Comparison of ENCODE assay signal across 1 cellular context in genomic region chr19:39708594-39708993, GRCh38.
A peak's percentile ranks its signal among the peaks of the same experiment; 100 is the strongest.
TF ChIP-seq lines count a peak whose summit lies in the region.

No MANE protein-coding gene starts in this region.

TF ChIP-seq in GM12878, 131 proteins besides CTCF, POLR2A, EP300 and RAD21 (continues in another document):
- TF ChIP-seq, protein P1, sequence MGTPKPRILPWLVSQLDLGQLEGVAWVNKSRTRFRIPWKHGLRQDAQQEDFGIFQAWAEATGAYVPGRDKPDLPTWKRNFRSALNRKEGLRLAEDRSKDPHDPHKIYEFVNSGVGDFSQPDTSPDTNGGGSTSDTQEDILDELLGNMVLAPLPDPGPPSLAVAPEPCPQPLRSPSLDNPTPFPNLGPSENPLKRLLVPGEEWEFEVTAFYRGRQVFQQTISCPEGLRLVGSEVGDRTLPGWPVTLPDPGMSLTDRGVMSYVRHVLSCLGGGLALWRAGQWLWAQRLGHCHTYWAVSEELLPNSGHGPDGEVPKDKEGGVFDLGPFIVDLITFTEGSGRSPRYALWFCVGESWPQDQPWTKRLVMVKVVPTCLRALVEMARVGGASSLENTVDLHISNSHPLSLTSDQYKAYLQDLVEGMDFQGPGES (IDR thresholded peaks at IDR 0.05): no peak
- TF ChIP-seq ZNF592 (IDR thresholded peaks at IDR 0.05): no peak
- TF ChIP-seq CHD2 (IDR thresholded peaks at IDR 0.05; ENCODE audit: borderline replicate concordance, low read depth, low read length): no peak
- no peak for TF ChIP-seq ASH2L (IDR thresholded peaks at IDR 0.05; ENCODE audit: borderline replicate concordance, low read depth)
- TF ChIP-seq HCFC1 (IDR thresholded peaks at IDR 0.05; ENCODE audit: low read length): no peak
- TF ChIP-seq, protein P2, sequence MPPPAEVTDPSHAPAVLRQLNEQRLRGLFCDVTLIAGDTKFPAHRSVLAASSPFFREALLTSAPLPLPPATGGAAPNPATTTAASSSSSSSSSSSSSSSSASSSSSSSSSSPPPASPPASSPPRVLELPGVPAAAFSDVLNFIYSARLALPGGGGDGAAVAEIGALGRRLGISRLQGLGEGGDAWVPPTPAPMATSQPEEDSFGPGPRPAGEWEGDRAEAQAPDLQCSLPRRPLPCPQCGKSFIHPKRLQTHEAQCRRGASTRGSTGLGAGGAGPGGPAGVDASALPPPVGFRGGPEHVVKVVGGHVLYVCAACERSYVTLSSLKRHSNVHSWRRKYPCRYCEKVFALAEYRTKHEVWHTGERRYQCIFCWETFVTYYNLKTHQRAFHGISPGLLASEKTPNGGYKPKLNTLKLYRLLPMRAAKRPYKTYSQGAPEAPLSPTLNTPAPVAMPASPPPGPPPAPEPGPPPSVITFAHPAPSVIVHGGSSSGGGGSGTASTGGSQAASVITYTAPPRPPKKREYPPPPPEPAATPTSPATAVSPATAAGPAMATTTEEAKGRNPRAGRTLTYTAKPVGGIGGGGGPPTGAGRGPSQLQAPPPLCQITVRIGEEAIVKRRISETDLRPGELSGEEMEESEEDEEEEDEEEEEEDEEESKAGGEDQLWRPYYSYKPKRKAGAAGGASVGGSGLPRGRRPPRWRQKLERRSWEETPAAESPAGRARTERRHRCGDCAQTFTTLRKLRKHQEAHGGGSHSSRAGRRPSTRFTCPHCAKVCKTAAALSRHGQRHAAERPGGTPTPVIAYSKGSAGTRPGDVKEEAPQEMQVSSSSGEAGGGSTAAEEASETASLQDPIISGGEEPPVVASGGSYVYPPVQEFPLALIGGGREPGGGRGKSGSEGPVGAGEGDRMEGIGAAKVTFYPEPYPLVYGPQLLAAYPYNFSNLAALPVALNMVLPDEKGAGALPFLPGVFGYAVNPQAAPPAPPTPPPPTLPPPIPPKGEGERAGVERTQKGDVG (CRISPR knock-in tag; IDR thresholded peaks at IDR 0.05): no peak
- TF ChIP-seq, protein P3, sequence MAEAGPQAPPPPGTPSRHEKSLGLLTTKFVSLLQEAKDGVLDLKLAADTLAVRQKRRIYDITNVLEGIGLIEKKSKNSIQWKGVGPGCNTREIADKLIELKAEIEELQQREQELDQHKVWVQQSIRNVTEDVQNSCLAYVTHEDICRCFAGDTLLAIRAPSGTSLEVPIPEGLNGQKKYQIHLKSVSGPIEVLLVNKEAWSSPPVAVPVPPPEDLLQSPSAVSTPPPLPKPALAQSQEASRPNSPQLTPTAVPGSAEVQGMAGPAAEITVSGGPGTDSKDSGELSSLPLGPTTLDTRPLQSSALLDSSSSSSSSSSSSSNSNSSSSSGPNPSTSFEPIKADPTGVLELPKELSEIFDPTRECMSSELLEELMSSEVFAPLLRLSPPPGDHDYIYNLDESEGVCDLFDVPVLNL (IDR thresholded peaks at IDR 0.05; ENCODE audit: low read depth, low read length): no peak
- peak; percentile 50; the same call in 1 of the 2 replicates for TF ChIP-seq RUNX3 (IDR thresholded peaks at IDR 0.05; ENCODE audit: low read length)
- no peak for TF ChIP-seq NR2C1 (IDR thresholded peaks at IDR 0.05)
- no peak for TF ChIP-seq GABPA (IDR thresholded peaks at IDR 0.05; ENCODE audit: low read depth)
- peak; percentile 26; the same call in 1 of the 2 replicates for TF ChIP-seq ATF2 (IDR thresholded peaks at IDR 0.05; ENCODE audit: low read length)
- TF ChIP-seq SKIL (IDR thresholded peaks at IDR 0.05; ENCODE audit: low read depth, poor library complexity, severe bottlenecking): no peak
- no peak for TF ChIP-seq NR2C2 (IDR thresholded peaks at IDR 0.05; ENCODE audit: borderline replicate concordance, control insufficient read depth, insufficient read length, low read depth)
- TF ChIP-seq SUZ12 (IDR thresholded peaks at IDR 0.05; ENCODE audit: unreplicated experiment): no peak
- no peak for TF ChIP-seq STAT1 (conservative IDR thresholded peaks at IDR 0.05)
- peak in 1 of 2 experiments; percentile 34; a peak in 1 of 4 replicates for TF ChIP-seq IKZF2 (IDR thresholded peaks at IDR 0.05)
- no peak for TF ChIP-seq ZNF207 (IDR thresholded peaks at IDR 0.05; ENCODE audit: borderline replicate concordance)
- no peak for TF ChIP-seq FOS (IDR thresholded peaks at IDR 0.05; ENCODE audit: borderline replicate concordance, extremely low read depth, insufficient read length)
- no peak for TF ChIP-seq PBX3 (IDR thresholded peaks at IDR 0.05; ENCODE audit: insufficient replicate concordance, low read depth, low read length)
- TF ChIP-seq NFIC (IDR thresholded peaks at IDR 0.05; ENCODE audit: low read depth, low read length): peak; percentile 49; the same call in 1 of the 2 replicates
- TF ChIP-seq WRNIP1 (IDR thresholded peaks at IDR 0.05; ENCODE audit: borderline replicate concordance, low read depth, low read length): no peak
- TF ChIP-seq ZNF217 (IDR thresholded peaks at IDR 0.05): no peak
- TF ChIP-seq SPI1 (IDR thresholded peaks at IDR 0.05; ENCODE audit: borderline replicate concordance, insufficient read depth, low read depth, low read length): peak; percentile 96
- TF ChIP-seq CEBPB (IDR thresholded peaks at IDR 0.05; ENCODE audit: borderline replicate concordance in 1 of 2, low read depth in 2 of 2, low read length in 2 of 2): no peak
- TF ChIP-seq STAT3 (IDR thresholded peaks at IDR 0.05; ENCODE audit: low read depth, low read length): no peak
- TF ChIP-seq ESRRA (IDR thresholded peaks at IDR 0.05; ENCODE audit: low read length): no peak
- no peak for TF ChIP-seq FOXK2 (IDR thresholded peaks at IDR 0.05)
- TF ChIP-seq HDAC6 (IDR thresholded peaks at IDR 0.05; ENCODE audit: unreplicated experiment): no peak
- TF ChIP-seq CREM (IDR thresholded peaks at IDR 0.05; ENCODE audit: low read depth): no peak
- no peak for TF ChIP-seq NFXL1 (IDR thresholded peaks at IDR 0.05; ENCODE audit: borderline replicate concordance)
- TF ChIP-seq YBX1 (IDR thresholded peaks at IDR 0.05): no peak
- no peak for TF ChIP-seq YY1 (IDR thresholded peaks at IDR 0.05; ENCODE audit: low read depth, low read length)
- no peak for TF ChIP-seq USF2 (IDR thresholded peaks at IDR 0.05; ENCODE audit: borderline replicate concordance, low read depth, low read length)
- TF ChIP-seq IKZF1 (conservative IDR thresholded peaks at IDR 0.05): no peak
- no peak for TF ChIP-seq POLR2AphosphoS2 (IDR thresholded peaks at IDR 0.05; ENCODE audit: low read depth, low read length)
- TF ChIP-seq, protein P4, sequence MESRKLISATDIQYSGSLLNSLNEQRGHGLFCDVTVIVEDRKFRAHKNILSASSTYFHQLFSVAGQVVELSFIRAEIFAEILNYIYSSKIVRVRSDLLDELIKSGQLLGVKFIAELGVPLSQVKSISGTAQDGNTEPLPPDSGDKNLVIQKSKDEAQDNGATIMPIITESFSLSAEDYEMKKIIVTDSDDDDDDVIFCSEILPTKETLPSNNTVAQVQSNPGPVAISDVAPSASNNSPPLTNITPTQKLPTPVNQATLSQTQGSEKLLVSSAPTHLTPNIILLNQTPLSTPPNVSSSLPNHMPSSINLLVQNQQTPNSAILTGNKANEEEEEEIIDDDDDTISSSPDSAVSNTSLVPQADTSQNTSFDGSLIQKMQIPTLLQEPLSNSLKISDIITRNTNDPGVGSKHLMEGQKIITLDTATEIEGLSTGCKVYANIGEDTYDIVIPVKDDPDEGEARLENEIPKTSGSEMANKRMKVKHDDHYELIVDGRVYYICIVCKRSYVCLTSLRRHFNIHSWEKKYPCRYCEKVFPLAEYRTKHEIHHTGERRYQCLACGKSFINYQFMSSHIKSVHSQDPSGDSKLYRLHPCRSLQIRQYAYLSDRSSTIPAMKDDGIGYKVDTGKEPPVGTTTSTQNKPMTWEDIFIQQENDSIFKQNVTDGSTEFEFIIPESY (IDR thresholded peaks at IDR 0.05): no peak
- peak; percentile 63; the same call in 1 of the 2 replicates for TF ChIP-seq EED (IDR thresholded peaks at IDR 0.05; ENCODE audit: low read depth)
- TF ChIP-seq ZNF384 (IDR thresholded peaks at IDR 0.05; ENCODE audit: borderline replicate concordance, low read depth, low read length): no peak
- peak; percentile 48; the same call in 1 of the 3 replicates for TF ChIP-seq POU2F2 (IDR thresholded peaks at IDR 0.05; ENCODE audit: borderline replicate concordance, low read depth, low read length)
